ENCODE assay signal across 20 cellular contexts in the genomic region with DNA sequence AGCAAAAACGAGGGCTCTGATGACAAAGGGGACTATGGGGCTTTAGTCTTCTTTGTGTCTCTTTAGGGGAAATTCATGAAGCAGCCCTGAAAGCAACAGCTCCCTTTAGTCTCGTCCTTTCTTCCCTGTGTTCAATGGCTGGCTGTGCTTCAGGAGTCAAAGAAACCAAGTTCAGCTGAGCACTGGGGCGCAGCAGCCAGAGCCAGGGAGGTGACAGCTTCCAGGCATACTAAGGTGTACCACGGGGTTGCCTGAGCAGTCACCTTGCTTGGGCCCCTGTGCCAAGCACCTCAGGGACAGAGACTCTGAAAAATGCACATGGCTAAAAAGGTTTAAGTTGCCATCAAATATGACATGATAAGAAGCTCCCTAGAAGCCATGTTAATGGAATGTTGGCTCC. TPM values are rescaled to one million over a fixed set of nuclear protein-coding genes. Genes with fewer than 3 reads are reported as not detected.
DNase-seq lines count a peak whose midpoint lies in the region; ATAC-seq and TF ChIP-seq lines count a peak whose summit lies in the region.
"Had no signal": no experiment of that assay in that cellular context is flagged by ENCODE, and none has a peak within 500 bp of the region (broad histone marks: within the 10 kb centered on the region; RNA-seq: fewer than 3 reads in every experiment).

No MANE protein-coding gene starts in this region.

- H3K36me3 ChIP-seq in breast epithelium (no peaks in the 10 kb centered on the region), mammary epithelial cell (ENCODE audit: insufficient read depth, low read length) (no peaks in the 10 kb centered on the region), left ventricle myocardium inferior (peaks cover 11% of the 10 kb centered on the region)

- no peaks in the 10 kb centered on the region for H3K79me2 ChIP-seq in mammary epithelial cell (ENCODE audit: insufficient read depth, low read length)

- no peaks in the 10 kb centered on the region for H3K27me3 Mint-ChIP-seq in activated CD8-positive, alpha-beta T cell treated with anti-CD3 and anti-CD28 coated beads for 36 hours

- H3K27me3 ChIP-seq in breast epithelium (no peaks in the 10 kb centered on the region), mammary epithelial cell (ENCODE audit: insufficient read depth, low read length) (no peaks in the 10 kb centered on the region), left ventricle myocardium inferior (ENCODE audit: low read depth) (no peaks in the 10 kb centered on the region)
- H3K27me3 ChIP-seq: gastrocnemius medialis had no signal

- no peak overlapping the region for H2AFZ ChIP-seq in mammary epithelial cell (ENCODE audit: low read depth, low read length)

- in situ Hi-C loops in mammary epithelial cell (cut with MboI; ENCODE audit: low sequenced_read_pairs in 2 of 2), result no loop called here

- peaks cover 90% of the 10 kb centered on the region for H3K4me1 Mint-ChIP-seq in activated CD8-positive, alpha-beta T cell treated with anti-CD3 and anti-CD28 coated beads for 36 hours (ENCODE audit: low read depth)

- H3K4me2 ChIP-seq in mammary epithelial cell (ENCODE audit: insufficient read depth, low read depth, low read length), result no peak overlapping the region

- H3K4me3 ChIP-seq in breast epithelium, result no peak overlapping the region
- H3K4me3 ChIP-seq in mammary epithelial cell (replicated peaks in 1 of 3; ENCODE audit: insufficient read depth in 1 of 3, low read depth in 2 of 3, low read length in 3 of 3), result no peak overlapping the region
- H3K4me3 ChIP-seq in left ventricle myocardium inferior, result no peak overlapping the region
- H3K4me3 ChIP-seq: gastrocnemius medialis had no signal

- peak overlapping the region; percentile 44 for H3K4me3 Mint-ChIP-seq in activated CD8-positive, alpha-beta T cell treated with anti-CD3 and anti-CD28 coated beads for 36 hours
- H3K4me3 Mint-ChIP-seq: nephron progenitor cell, WTC11 had no signal

- H3K9me3 ChIP-seq in breast epithelium (no peaks in the 10 kb centered on the region), mammary epithelial cell (replicated peaks; ENCODE audit: insufficient read depth, low read length) (no peaks in the 10 kb centered on the region), left ventricle myocardium inferior (replicated peaks) (no peaks in the 10 kb centered on the region)
- H3K9me3 ChIP-seq: gastrocnemius medialis had no signal

- POLR2A ChIA-PET in activated CD8-positive, alpha-beta T cell treated with anti-CD3 and anti-CD28 coated beads for 36 hours (lab: Charles Lee), result interaction anchor here (0.7 to 19.1 kb wide), 7 partner anchors 9 to 331 kb away, joined by 3 to 617 read pairs (median 4); a partner anchor contains a TSS

- no peaks in the 10 kb centered on the region for H3K9me3 Mint-ChIP-seq in activated CD8-positive, alpha-beta T cell treated with anti-CD3 and anti-CD28 coated beads for 36 hours
- H3K9me3 Mint-ChIP-seq: nephron progenitor cell, WTC11 had no signal

- H4K20me1 ChIP-seq in mammary epithelial cell (ENCODE audit: insufficient read depth, low read length), result no peaks in the 10 kb centered on the region

- dilution Hi-C loops in mammary epithelial cell (cut with HindIII; ENCODE audit: low sequenced_read_pairs), result loop anchor here (5.0 kb wide), 1 partner anchor 39 kb away; no protein-coding TSS in a partner anchor

- no peak overlapping the region for H3K9ac ChIP-seq in mammary epithelial cell (ENCODE audit: insufficient read depth, low read length)

- no peak for ATAC-seq in activated CD8-positive, alpha-beta T cell treated with anti-CD3 and anti-CD28 coated beads for 36 hours
- no peak for ATAC-seq in GM18861 (IDR thresholded peaks at IDR 0.05; ENCODE audit: unreplicated experiment)
- ATAC-seq: gastrocnemius medialis, WTC11 had no signal

- peaks cover 1% of the 10 kb centered on the region for H3K36me3 Mint-ChIP-seq in activated CD8-positive, alpha-beta T cell treated with anti-CD3 and anti-CD28 coated beads for 36 hours (ENCODE audit: low read depth)
- H3K36me3 Mint-ChIP-seq: WTC11 had no signal

- DNase-seq in breast epithelium (ENCODE audit: low spot score in 2 of 2) (no peak), mammary epithelial cell (no peak), left ventricle myocardium inferior (no peak), substantia nigra (lab: John Stamatoyannopoulos, UW) (no peak), NCI-H2081 (lab: John Stamatoyannopoulos, UW) (no peak), NCI-H1417 treated with DMSO at 0.1 percent for 48 hours (lab: John Stamatoyannopoulos, UW) (no peak)
- DNase-seq in activated CD8-positive, alpha-beta T cell treated with anti-CD3 and anti-CD28 coated beads for 36 hours, result no peak
- DNase-seq: activated CD8-positive, alpha-beta memory T cell treated with anti-CD3 and anti-CD28 coated beads, Interleukin-2, amount 50 U/mL, for 4 hours; amniotic stem cell; gastrocnemius medialis; GF-D8; GOT3; NCI-H1092; NCI-H2171; NCI-H774; nephron progenitor cell; stimulated activated CD4-positive, alpha-beta T cell treated with anti-CD3 and anti-CD28 coated beads, Interleukin-15, amount 100 ng/mL, for 24 hours had no signal

- CTCF ChIA-PET in mammary epithelial cell (lab: Charles Lee; ENCODE audit: low non-redundant PET), result no interaction called here
- CTCF ChIA-PET in activated CD8-positive, alpha-beta T cell treated with anti-CD3 and anti-CD28 coated beads for 36 hours (lab: Charles Lee), result interaction anchor here (1.0 to 11.3 kb wide), 5 partner anchors 8 to 182 kb away, joined by 3 to 83 read pairs (median 4); a partner anchor contains a TSS

- H3K4me1 ChIP-seq in breast epithelium (peaks cover 19 to 22% of the 10 kb centered on the region in 2 donors), mammary epithelial cell (ENCODE audit: insufficient read depth, low read length) (peaks cover 35% of the 10 kb centered on the region), left ventricle myocardium inferior (peaks cover 74% of the 10 kb centered on the region)

- no peak for TF ChIP-seq CTCF in breast epithelium (IDR thresholded peaks at IDR 0.05)
- no peak for TF ChIP-seq CTCF in mammary epithelial cell (conservative IDR thresholded peaks at IDR 0.05 in 1 of 2, IDR thresholded peaks at IDR 0.05 in 1 of 2; ENCODE audit: extremely low read depth in 1 of 2, insufficient read depth in 1 of 2, low read depth in 1 of 2, low read length in 2 of 2)
- TF ChIP-seq CTCF in activated CD8-positive, alpha-beta T cell treated with anti-CD3 and anti-CD28 coated beads for 36 hours (IDR thresholded peaks at IDR 0.05), result no peak
- TF ChIP-seq CTCF in left ventricle myocardium inferior (IDR thresholded peaks at IDR 0.05; ENCODE audit: borderline replicate concordance), result no peak

- H3K27ac ChIP-seq in breast epithelium (peak overlapping the region; percentile 19 to 42), mammary epithelial cell (ENCODE audit: insufficient read depth, low read depth, low read length) (no peak overlapping the region), left ventricle myocardium inferior (replicated peaks) (peak overlapping the region; percentile 82), substantia nigra (ENCODE audit: low read depth, low read length, poor library complexity, severe bottlenecking) (peak overlapping the region; percentile 79)
- H3K27ac ChIP-seq: epithelial cell of prostate had no signal

- TF ChIP-seq POLR2A in breast epithelium (IDR thresholded peaks at IDR 0.05), result no peak

- WGBS in mammary epithelial cell (ENCODE audit: low coverage, missing lambda C conversion rate), result 75% methylated on average over 4 of the region's 4 CpGs

- intact Hi-C loops in breast epithelium (cut with DNase I; ENCODE audit: low total_unique reads), result no loop called here
- intact Hi-C loops in mammary epithelial cell (cut with micrococcal nuclease), result no loop called here
- intact Hi-C loops in activated CD8-positive, alpha-beta T cell treated with anti-CD3 and anti-CD28 coated beads for 36 hours (cut with micrococcal nuclease), result loop anchor here (5.0 kb wide), 1 partner anchor 34 kb away; no protein-coding TSS in a partner anchor
- intact Hi-C loops in left ventricle myocardium inferior (cut with micrococcal nuclease), result loop anchor here (5.0 kb wide), 1 partner anchor 49 kb away; no protein-coding TSS in a partner anchor

- H3K27ac Mint-ChIP-seq in activated CD8-positive, alpha-beta T cell treated with anti-CD3 and anti-CD28 coated beads for 36 hours, result peak overlapping the region; percentile 98
- H3K27ac Mint-ChIP-seq: WTC11 had no signal

- no TSS peak for BruUV-seq in mammary epithelial cell (replicated peaks; lab: Mats Ljungman, UMichigan)

RNA-seq across cellular contexts. Expression of a gene that starts 14.8 kb away (rescaled TPM):
- total RNA-seq in breast epithelium (100 to 1,000 TPM in 1 of 3 donors, 10 to 100 TPM in 2; 39.0 to 119 (median 81.3) TPM), mammary epithelial cell (100 to 1,000 TPM; 109 to 173 TPM), left ventricle myocardium inferior (10.2 TPM)
- 71.5 TPM for polyA plus RNA-seq in mammary epithelial cell
- 152 TPM for polyA minus RNA-seq in mammary epithelial cell
- 100 to 1,000 TPM; 103 to 116 TPM for total RNA-seq in activated CD8-positive, alpha-beta T cell treated with anti-CD3 and anti-CD28 coated beads for 36 hours

Comparison
In these comparisons a context has a peak if more than half of its experiments do, and no peak if none do; other contexts are left out.
1. intact Hi-C loops: an anchor here in activated CD8-positive, alpha-beta T cell treated with anti-CD3 and anti-CD28 coated beads for 36 hours (5.0 kb wide) and left ventricle myocardium inferior (5.0 kb wide); none called in breast epithelium and mammary epithelial cell.